In the genomic region with DNA sequence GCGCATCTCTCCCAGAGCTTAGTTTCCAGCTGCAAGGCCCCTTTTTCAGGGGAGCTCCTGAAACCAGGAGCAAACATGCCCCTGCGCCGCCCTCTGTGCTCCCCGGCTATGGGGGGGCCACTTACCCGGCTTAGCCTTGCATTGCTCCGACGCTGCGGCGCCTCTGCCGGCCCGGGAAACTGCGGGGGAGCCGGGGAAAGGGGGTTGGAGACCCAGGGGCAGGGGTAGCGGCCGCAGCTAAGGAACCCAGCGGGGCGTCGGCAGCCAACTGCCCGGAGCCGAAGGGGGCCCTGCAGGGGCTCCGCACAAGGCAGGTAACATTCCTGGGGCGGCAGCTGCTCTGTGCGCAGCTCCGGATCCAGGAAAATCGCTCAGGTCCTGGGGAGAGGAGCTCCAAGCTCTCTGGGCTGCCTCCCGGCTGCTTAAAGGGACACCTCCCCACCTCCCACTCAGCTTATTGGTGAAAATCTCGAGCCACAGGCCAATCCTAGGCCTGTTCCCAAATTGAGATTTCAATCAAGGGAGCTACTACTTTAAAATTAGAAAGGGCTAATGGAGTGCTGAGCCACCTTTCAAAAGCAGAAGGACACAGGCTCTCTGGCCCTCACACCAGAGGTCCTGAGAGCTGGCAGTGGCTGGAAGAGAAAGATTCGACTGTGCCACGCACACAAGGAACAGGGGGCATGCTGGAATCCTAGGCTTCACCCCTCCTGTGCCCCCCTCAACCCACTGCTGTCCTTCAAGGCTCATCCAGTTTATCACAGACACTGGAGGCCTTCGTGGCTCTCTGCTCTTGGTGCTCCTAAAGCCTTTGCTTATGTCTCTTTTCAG, we compare ENCODE assay signal across 1 cellular context.
TF ChIP-seq lines count a peak whose summit lies in the region.

No MANE protein-coding gene starts in this region.

TF ChIP-seq in HEK293, 187 proteins besides CTCF, POLR2A, EP300 and RAD21 (continued from another document and continues in another):
- TF ChIP-seq, protein P1, sequence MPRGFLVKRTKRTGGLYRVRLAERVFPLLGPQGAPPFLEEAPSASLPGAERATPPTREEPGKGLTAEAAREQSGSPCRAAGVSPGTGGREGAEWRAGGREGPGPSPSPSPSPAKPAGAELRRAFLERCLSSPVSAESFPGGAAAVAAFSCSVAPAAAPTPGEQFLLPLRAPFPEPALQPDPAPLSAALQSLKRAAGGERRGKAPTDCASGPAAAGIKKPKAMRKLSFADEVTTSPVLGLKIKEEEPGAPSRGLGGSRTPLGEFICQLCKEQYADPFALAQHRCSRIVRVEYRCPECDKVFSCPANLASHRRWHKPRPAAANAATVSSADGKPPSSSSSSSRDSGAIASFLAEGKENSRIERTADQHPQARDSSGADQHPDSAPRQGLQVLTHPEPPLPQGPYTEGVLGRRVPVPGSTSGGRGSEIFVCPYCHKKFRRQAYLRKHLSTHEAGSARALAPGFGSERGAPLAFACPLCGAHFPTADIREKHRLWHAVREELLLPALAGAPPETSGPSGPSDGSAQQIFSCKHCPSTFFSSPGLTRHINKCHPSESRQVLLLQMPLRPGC (tag by site-specific recombination; IDR thresholded peaks at IDR 0.05), result no peak
- no peak for TF ChIP-seq RBAK (tag by site-specific recombination; IDR thresholded peaks at IDR 0.05)
- TF ChIP-seq, protein P2, sequence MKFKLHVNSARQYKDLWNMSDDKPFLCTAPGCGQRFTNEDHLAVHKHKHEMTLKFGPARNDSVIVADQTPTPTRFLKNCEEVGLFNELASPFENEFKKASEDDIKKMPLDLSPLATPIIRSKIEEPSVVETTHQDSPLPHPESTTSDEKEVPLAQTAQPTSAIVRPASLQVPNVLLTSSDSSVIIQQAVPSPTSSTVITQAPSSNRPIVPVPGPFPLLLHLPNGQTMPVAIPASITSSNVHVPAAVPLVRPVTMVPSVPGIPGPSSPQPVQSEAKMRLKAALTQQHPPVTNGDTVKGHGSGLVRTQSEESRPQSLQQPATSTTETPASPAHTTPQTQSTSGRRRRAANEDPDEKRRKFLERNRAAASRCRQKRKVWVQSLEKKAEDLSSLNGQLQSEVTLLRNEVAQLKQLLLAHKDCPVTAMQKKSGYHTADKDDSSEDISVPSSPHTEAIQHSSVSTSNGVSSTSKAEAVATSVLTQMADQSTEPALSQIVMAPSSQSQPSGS (tag by site-specific recombination; IDR thresholded peaks at IDR 0.05; ENCODE audit: low read depth), result no peak
- TF ChIP-seq ZNF600 (tag by site-specific recombination; IDR thresholded peaks at IDR 0.05), result 0 out of 2 replicates have a peak, but pooled peaks have one; percentile 17
- no peak for TF ChIP-seq ZNF416 (tag by site-specific recombination; IDR thresholded peaks at IDR 0.05)
- TF ChIP-seq, protein P3, sequence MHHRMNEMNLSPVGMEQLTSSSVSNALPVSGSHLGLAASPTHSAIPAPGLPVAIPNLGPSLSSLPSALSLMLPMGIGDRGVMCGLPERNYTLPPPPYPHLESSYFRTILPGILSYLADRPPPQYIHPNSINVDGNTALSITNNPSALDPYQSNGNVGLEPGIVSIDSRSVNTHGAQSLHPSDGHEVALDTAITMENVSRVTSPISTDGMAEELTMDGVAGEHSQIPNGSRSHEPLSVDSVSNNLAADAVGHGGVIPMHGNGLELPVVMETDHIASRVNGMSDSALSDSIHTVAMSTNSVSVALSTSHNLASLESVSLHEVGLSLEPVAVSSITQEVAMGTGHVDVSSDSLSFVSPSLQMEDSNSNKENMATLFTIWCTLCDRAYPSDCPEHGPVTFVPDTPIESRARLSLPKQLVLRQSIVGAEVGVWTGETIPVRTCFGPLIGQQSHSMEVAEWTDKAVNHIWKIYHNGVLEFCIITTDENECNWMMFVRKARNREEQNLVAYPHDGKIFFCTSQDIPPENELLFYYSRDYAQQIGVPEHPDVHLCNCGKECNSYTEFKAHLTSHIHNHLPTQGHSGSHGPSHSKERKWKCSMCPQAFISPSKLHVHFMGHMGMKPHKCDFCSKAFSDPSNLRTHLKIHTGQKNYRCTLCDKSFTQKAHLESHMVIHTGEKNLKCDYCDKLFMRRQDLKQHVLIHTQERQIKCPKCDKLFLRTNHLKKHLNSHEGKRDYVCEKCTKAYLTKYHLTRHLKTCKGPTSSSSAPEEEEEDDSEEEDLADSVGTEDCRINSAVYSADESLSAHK (tag by site-specific recombination; IDR thresholded peaks at IDR 0.05), result no peak
- no peak for TF ChIP-seq ZNF76 (tag by site-specific recombination; IDR thresholded peaks at IDR 0.05; ENCODE audit: borderline replicate concordance, low read depth)
- no peak for TF ChIP-seq ZNF791 (tag by site-specific recombination; IDR thresholded peaks at IDR 0.05)
- TF ChIP-seq ZNF548 (tag by site-specific recombination; IDR thresholded peaks at IDR 0.05), result no peak
- TF ChIP-seq ZBTB20 (tag by site-specific recombination; IDR thresholded peaks at IDR 0.05), result peak; percentile 82
- no peak for TF ChIP-seq ZNF350 (tag by site-specific recombination; IDR thresholded peaks at IDR 0.05)
- no peak for TF ChIP-seq ZNF211 (tag by site-specific recombination; IDR thresholded peaks at IDR 0.05; ENCODE audit: low read depth)
- no peak for TF ChIP-seq ZNF501 (tag by site-specific recombination; IDR thresholded peaks at IDR 0.05)
- TF ChIP-seq ZSCAN30 (tag by site-specific recombination; IDR thresholded peaks at IDR 0.05), result no peak
- TF ChIP-seq, protein P4, sequence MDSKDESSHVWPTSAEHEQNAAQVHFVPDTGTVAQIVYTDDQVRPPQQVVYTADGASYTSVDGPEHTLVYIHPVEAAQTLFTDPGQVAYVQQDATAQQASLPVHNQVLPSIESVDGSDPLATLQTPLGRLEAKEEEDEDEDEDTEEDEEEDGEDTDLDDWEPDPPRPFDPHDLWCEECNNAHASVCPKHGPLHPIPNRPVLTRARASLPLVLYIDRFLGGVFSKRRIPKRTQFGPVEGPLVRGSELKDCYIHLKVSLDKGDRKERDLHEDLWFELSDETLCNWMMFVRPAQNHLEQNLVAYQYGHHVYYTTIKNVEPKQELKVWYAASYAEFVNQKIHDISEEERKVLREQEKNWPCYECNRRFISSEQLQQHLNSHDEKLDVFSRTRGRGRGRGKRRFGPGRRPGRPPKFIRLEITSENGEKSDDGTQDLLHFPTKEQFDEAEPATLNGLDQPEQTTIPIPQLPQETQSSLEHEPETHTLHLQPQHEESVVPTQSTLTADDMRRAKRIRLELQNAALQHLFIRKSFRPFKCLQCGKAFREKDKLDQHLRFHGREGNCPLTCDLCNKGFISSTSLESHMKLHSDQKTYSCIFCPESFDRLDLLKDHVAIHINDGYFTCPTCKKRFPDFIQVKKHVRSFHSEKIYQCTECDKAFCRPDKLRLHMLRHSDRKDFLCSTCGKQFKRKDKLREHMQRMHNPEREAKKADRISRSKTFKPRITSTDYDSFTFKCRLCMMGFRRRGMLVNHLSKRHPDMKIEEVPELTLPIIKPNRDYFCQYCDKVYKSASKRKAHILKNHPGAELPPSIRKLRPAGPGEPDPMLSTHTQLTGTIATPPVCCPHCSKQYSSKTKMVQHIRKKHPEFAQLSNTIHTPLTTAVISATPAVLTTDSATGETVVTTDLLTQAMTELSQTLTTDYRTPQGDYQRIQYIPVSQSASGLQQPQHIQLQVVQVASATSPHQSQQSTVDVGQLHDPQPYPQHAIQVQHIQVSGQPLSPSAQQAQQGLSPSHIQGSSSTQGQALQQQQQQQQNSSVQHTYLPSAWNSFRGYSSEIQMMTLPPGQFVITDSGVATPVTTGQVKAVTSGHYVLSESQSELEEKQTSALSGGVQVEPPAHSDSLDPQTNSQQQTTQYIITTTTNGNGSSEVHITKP (tag by site-specific recombination; IDR thresholded peaks at IDR 0.05), result peak; percentile 30
- TF ChIP-seq, protein P5, sequence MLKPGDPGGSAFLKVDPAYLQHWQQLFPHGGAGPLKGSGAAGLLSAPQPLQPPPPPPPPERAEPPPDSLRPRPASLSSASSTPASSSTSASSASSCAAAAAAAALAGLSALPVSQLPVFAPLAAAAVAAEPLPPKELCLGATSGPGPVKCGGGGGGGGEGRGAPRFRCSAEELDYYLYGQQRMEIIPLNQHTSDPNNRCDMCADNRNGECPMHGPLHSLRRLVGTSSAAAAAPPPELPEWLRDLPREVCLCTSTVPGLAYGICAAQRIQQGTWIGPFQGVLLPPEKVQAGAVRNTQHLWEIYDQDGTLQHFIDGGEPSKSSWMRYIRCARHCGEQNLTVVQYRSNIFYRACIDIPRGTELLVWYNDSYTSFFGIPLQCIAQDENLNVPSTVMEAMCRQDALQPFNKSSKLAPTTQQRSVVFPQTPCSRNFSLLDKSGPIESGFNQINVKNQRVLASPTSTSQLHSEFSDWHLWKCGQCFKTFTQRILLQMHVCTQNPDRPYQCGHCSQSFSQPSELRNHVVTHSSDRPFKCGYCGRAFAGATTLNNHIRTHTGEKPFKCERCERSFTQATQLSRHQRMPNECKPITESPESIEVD (tag by site-specific recombination; IDR thresholded peaks at IDR 0.05), result no peak
- TF ChIP-seq ZNF561 (tag by site-specific recombination; IDR thresholded peaks at IDR 0.05; ENCODE audit: borderline replicate concordance), result 0 out of 2 replicates have a peak, but pooled peaks have one; percentile 41
- TF ChIP-seq, protein P6, sequence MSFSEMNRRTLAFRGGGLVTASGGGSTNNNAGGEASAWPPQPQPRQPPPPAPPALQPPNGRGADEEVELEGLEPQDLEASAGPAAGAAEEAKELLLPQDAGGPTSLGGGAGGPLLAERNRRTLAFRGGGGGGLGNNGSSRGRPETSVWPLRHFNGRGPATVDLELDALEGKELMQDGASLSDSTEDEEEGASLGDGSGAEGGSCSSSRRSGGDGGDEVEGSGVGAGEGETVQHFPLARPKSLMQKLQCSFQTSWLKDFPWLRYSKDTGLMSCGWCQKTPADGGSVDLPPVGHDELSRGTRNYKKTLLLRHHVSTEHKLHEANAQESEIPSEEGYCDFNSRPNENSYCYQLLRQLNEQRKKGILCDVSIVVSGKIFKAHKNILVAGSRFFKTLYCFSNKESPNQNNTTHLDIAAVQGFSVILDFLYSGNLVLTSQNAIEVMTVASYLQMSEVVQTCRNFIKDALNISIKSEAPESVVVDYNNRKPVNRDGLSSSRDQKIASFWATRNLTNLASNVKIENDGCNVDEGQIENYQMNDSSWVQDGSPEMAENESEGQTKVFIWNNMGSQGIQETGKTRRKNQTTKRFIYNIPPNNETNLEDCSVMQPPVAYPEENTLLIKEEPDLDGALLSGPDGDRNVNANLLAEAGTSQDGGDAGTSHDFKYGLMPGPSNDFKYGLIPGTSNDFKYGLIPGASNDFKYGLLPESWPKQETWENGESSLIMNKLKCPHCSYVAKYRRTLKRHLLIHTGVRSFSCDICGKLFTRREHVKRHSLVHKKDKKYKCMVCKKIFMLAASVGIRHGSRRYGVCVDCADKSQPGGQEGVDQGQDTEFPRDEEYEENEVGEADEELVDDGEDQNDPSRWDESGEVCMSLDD (tag by site-specific recombination; IDR thresholded peaks at IDR 0.05), result no peak
- TF ChIP-seq ZNF394 (tag by site-specific recombination; IDR thresholded peaks at IDR 0.05; ENCODE audit: borderline replicate concordance), result no peak
- no peak for TF ChIP-seq ZFP41 (tag by site-specific recombination; IDR thresholded peaks at IDR 0.05; ENCODE audit: borderline replicate concordance)
- TF ChIP-seq ZFHX2 (tag by site-specific recombination; conservative IDR thresholded peaks at IDR 0.05), result peak; percentile 19; the same call in 1 of the 2 replicates
- no peak for TF ChIP-seq ZNF621 (tag by site-specific recombination; IDR thresholded peaks at IDR 0.05)
- peak; percentile 84 for TF ChIP-seq GLIS2 (tag by site-specific recombination; IDR thresholded peaks at IDR 0.05)
- TF ChIP-seq ZNF701 (tag by site-specific recombination; IDR thresholded peaks at IDR 0.05), result no peak
- no peak for TF ChIP-seq KLF9 (tag by site-specific recombination; IDR thresholded peaks at IDR 0.05; ENCODE audit: low read depth)
- TF ChIP-seq ZXDB (tag by site-specific recombination; IDR thresholded peaks at IDR 0.05), result peak; percentile 47; the same call in 1 of the 2 replicates
- no peak for TF ChIP-seq ZNF24 (tag by site-specific recombination; IDR thresholded peaks at IDR 0.05)
- TF ChIP-seq ZNF658 (tag by site-specific recombination; IDR thresholded peaks at IDR 0.05), result no peak
- TF ChIP-seq ZNF16 (tag by site-specific recombination; IDR thresholded peaks at IDR 0.05; ENCODE audit: low read depth), result no peak
- TF ChIP-seq IKZF3 (tag by site-specific recombination; IDR thresholded peaks at IDR 0.05), result no peak
- TF ChIP-seq, protein P7, sequence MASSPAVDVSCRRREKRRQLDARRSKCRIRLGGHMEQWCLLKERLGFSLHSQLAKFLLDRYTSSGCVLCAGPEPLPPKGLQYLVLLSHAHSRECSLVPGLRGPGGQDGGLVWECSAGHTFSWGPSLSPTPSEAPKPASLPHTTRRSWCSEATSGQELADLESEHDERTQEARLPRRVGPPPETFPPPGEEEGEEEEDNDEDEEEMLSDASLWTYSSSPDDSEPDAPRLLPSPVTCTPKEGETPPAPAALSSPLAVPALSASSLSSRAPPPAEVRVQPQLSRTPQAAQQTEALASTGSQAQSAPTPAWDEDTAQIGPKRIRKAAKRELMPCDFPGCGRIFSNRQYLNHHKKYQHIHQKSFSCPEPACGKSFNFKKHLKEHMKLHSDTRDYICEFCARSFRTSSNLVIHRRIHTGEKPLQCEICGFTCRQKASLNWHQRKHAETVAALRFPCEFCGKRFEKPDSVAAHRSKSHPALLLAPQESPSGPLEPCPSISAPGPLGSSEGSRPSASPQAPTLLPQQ (tag by site-specific recombination; IDR thresholded peaks at IDR 0.05), result no peak
- no peak for TF ChIP-seq ZNF292 (tag by site-specific recombination; IDR thresholded peaks at IDR 0.05; ENCODE audit: borderline replicate concordance, low read depth)
- peak; percentile 95 for TF ChIP-seq ZNF37A (tag by site-specific recombination; IDR thresholded peaks at IDR 0.05)
